29 cellular contexts compared by ENCODE assay signal in genomic region chr3:57810471-57811144, GRCh38.
"Had no signal": no experiment of that assay in that cellular context is flagged by ENCODE, and none has a peak within 500 bp of the region (broad histone marks: within the 10 kb centered on the region; RNA-seq: fewer than 3 reads in every experiment).

No MANE protein-coding gene starts in this region.

- H3K27ac ChIP-seq: gastrocnemius medialis, prostate gland, skin epidermis, uterus had no signal

- DNase-seq: activated CD4-positive, alpha-beta T cell treated with anti-CD3 and anti-CD28 coated beads for 4 hours; activated CD4-positive, alpha-beta T cell treated with anti-CD3 and anti-CD28 coated beads, Interleukin-2, amount 50 U/mL, for 4 hours; activated gamma-delta T cell; activated naive CD4-positive, alpha-beta T cell treated with anti-CD3 and anti-CD28 coated beads, Interleukin-2, amount 10 ng/mL, durations not matched to agents 7 days and 5 days; activated naive CD8-positive, alpha-beta T cell treated with anti-CD3 and anti-CD28 coated beads, Interleukin-2, amount 10 ng/mL, durations not matched to agents 7 days and 5 days; activated T-cell treated with anti-CD3 and anti-CD28 coated beads for 4 hours; amniotic stem cell; central memory CD4-positive, alpha-beta T cell; effector memory CD4-positive, alpha-beta T cell; erythroblast; gastrocnemius medialis; glutamatergic neuron; mammary epithelial cell; ovary; retina; stimulated activated CD4-positive, alpha-beta T cell treated with anti-CD3 and anti-CD28 coated beads, Interleukin-1b, Interleukin-23, amount 100 ng/mL, for 48 hours; stimulated activated CD4-positive, alpha-beta T cell treated with anti-CD3 and anti-CD28 coated beads, Interleukin-4, amount 100 ng/mL, for 4 hours; stimulated activated CD8-positive, alpha-beta memory T cell treated with anti-CD3 and anti-CD28 coated beads, Interleukin-4, amount 100 ng/mL, for 48 hours; stimulated activated naive CD8-positive, alpha-beta T cell treated with anti-CD3 and anti-CD28 coated beads, Interleukin-15, amount 100 ng/mL, for 72 hours; substantia nigra; T-helper 1 cell; uterus had no signal

- H3K4me3 Mint-ChIP-seq: activated naive CD4-positive, alpha-beta T cell treated with anti-CD3 and anti-CD28 coated beads, Interleukin-2, amount 10 ng/mL, durations not matched to agents 7 days and 5 days; activated naive CD8-positive, alpha-beta T cell treated with anti-CD3 and anti-CD28 coated beads, Interleukin-2, amount 10 ng/mL, durations not matched to agents 7 days and 5 days; stimulated activated memory B cell treated with anti-CD40 and anti-IgM and Interleukin-4, amounts not matched to agents 10 μg/mL and 1 μg/mL and 100 μg/mL, for 72 hours; stimulated activated naive CD8-positive, alpha-beta T cell treated with anti-CD3 and anti-CD28 coated beads, Interleukin-15, amount 100 ng/mL, for 72 hours; type B pancreatic cell had no signal

- H3K9me3 Mint-ChIP-seq: activated naive CD4-positive, alpha-beta T cell treated with anti-CD3 and anti-CD28 coated beads, Interleukin-2, amount 10 ng/mL, durations not matched to agents 7 days and 5 days; activated naive CD8-positive, alpha-beta T cell treated with anti-CD3 and anti-CD28 coated beads, Interleukin-2, amount 10 ng/mL, durations not matched to agents 7 days and 5 days; type B pancreatic cell had no signal

- H3K4me1 ChIP-seq: prostate gland, uterus had no signal

- H3K27me3 ChIP-seq: gastrocnemius medialis, ovary, uterus had no signal

- H3K4me3 ChIP-seq: gastrocnemius medialis, ovary, prostate gland, skin epidermis, uterus had no signal

- ATAC-seq: sciatic nerve; stimulated activated memory B cell treated with anti-CD40 and anti-IgM and Interleukin-4, amounts not matched to agents 10 μg/mL and 1 μg/mL and 100 μg/mL, for 72 hours; stimulated activated naive CD8-positive, alpha-beta T cell treated with anti-CD3 and anti-CD28 coated beads, Interleukin-15, amount 100 ng/mL, for 72 hours had no signal

- H3K9me3 ChIP-seq: gastrocnemius medialis, ovary, prostate gland, uterus had no signal

- FAIRE-seq: colon, islet of Langerhans had no signal

- H3K27me3 Mint-ChIP-seq: activated naive CD4-positive, alpha-beta T cell treated with anti-CD3 and anti-CD28 coated beads, Interleukin-2, amount 10 ng/mL, durations not matched to agents 7 days and 5 days; activated naive CD8-positive, alpha-beta T cell treated with anti-CD3 and anti-CD28 coated beads, Interleukin-2, amount 10 ng/mL, durations not matched to agents 7 days and 5 days; stimulated activated memory B cell treated with anti-CD40 and anti-IgM and Interleukin-4, amounts not matched to agents 10 μg/mL and 1 μg/mL and 100 μg/mL, for 72 hours; stimulated activated naive CD8-positive, alpha-beta T cell treated with anti-CD3 and anti-CD28 coated beads, Interleukin-15, amount 100 ng/mL, for 72 hours; type B pancreatic cell had no signal

- H3K27ac Mint-ChIP-seq: activated naive CD4-positive, alpha-beta T cell treated with anti-CD3 and anti-CD28 coated beads, Interleukin-2, amount 10 ng/mL, durations not matched to agents 7 days and 5 days; activated naive CD8-positive, alpha-beta T cell treated with anti-CD3 and anti-CD28 coated beads, Interleukin-2, amount 10 ng/mL, durations not matched to agents 7 days and 5 days; stimulated activated memory B cell treated with anti-CD40 and anti-IgM and Interleukin-4, amounts not matched to agents 10 μg/mL and 1 μg/mL and 100 μg/mL, for 72 hours; type B pancreatic cell had no signal

- H3K36me3 ChIP-seq: gastrocnemius medialis, ovary, prostate gland, uterus had no signal
